Comparison of ENCODE assay signal across 28 cellular contexts in genomic region chr6:103036846-103037245, GRCh38.
"Had no signal": no experiment of that assay in that cellular context is flagged by ENCODE, and none has a peak within 500 bp of the region (broad histone marks: within the 10 kb centered on the region; RNA-seq: fewer than 3 reads in every experiment).

No MANE protein-coding gene starts in this region.

- H3K36me3 ChIP-seq: adrenal gland, esophagus squamous epithelium, WERI-Rb-1 had no signal

- H3K36me3 Mint-ChIP-seq: activated naive CD4-positive, alpha-beta T cell treated with anti-CD3 and anti-CD28 coated beads, Interleukin-2, amount 50 U/mL, for 24 hours; activated naive CD8-positive, alpha-beta T cell treated with anti-CD3 and anti-CD28 coated beads for 36 hours had no signal

- H3K27ac ChIP-seq: adrenal gland, body of pancreas, epithelial cell of prostate, esophagus squamous epithelium, WERI-Rb-1 had no signal

- DNase-seq: activated B cell treated with CpG ODN at 0.5 μM for 24 hours; activated CD4-positive, alpha-beta T cell treated with anti-CD3 and anti-CD28 coated beads for 48 hours; activated CD4-positive, alpha-beta T cell treated with anti-CD3 and anti-CD28 coated beads, Interleukin-2, amount 50 U/mL, for 1 hour; activated CD4-positive, alpha-beta T cell treated with anti-CD3 and anti-CD28 coated beads, Interleukin-2, amount 50 U/mL, for 48 hours; activated CD8-positive, alpha-beta memory T cell treated with anti-CD3 and anti-CD28 coated beads for 24 hours; activated CD8-positive, alpha-beta T cell treated with anti-CD3 and anti-CD28 coated beads for 36 hours; activated effector memory CD4-positive, alpha-beta T cell treated with anti-CD3 and anti-CD28 coated beads, Interleukin-2, amount 50 U/mL, for 16 hours; activated naive CD4-positive, alpha-beta T cell treated with anti-CD3 and anti-CD28 coated beads for 36 hours; activated naive CD8-positive, alpha-beta T cell treated with anti-CD3 and anti-CD28 coated beads for 36 hours; activated naive CD8-positive, alpha-beta T cell treated with anti-CD3 and anti-CD28 coated beads, Interleukin-2, amount 50 U/mL, for 24 hours; activated T-cell treated with anti-CD3 and anti-CD28 coated beads, Interleukin-2, amount 50 U/mL, for 4 hours; adrenal gland; amygdala; aorta; body of pancreas; caudate nucleus; effector CD8-positive, alpha-beta T cell; esophagus squamous epithelium; head of caudate nucleus; T-helper 1 cell; T-helper 17 cell; T1000; WERI-Rb-1 had no signal

- H3K27me3 Mint-ChIP-seq: activated B cell treated with CpG ODN at 0.5 μM for 24 hours; activated CD8-positive, alpha-beta T cell treated with anti-CD3 and anti-CD28 coated beads for 36 hours; activated naive CD4-positive, alpha-beta T cell treated with anti-CD3 and anti-CD28 coated beads, Interleukin-2, amount 50 U/mL, for 24 hours; activated naive CD8-positive, alpha-beta T cell treated with anti-CD3 and anti-CD28 coated beads for 36 hours; activated naive CD8-positive, alpha-beta T cell treated with anti-CD3 and anti-CD28 coated beads, Interleukin-2, amount 50 U/mL, for 24 hours; activated T-helper 17 cell treated with anti-CD3 and anti-CD28 coated beads, Interleukin-2, amount 50 U/mL, for 72 hours; T-helper 17 cell had no signal

- ATAC-seq: activated CD4-positive, CD25-positive, alpha-beta regulatory T cell treated with anti-CD3 and anti-CD28 coated beads, Interleukin-2, amount 50 U/mL, for 24 hours; activated CD8-positive, alpha-beta T cell treated with anti-CD3 and anti-CD28 coated beads for 36 hours; activated naive CD8-positive, alpha-beta T cell treated with anti-CD3 and anti-CD28 coated beads, Interleukin-2, amount 50 U/mL, for 24 hours; activated T-cell treated with anti-CD3 and anti-CD28 coated beads, Interleukin-2, amount 50 U/mL, for 4 hours; activated T-helper 17 cell treated with anti-CD3 and anti-CD28 coated beads, Interleukin-2, amount 50 U/mL, for 72 hours; body of pancreas; T-helper 17 cell had no signal

- H3K4me3 ChIP-seq: adrenal gland, body of pancreas, esophagus squamous epithelium had no signal

- H3K9me3 ChIP-seq: adrenal gland, body of pancreas, esophagus squamous epithelium had no signal

- H3K27ac Mint-ChIP-seq: activated B cell treated with CpG ODN at 0.5 μM for 24 hours; activated CD8-positive, alpha-beta T cell treated with anti-CD3 and anti-CD28 coated beads for 36 hours; activated naive CD4-positive, alpha-beta T cell treated with anti-CD3 and anti-CD28 coated beads for 36 hours; activated naive CD4-positive, alpha-beta T cell treated with anti-CD3 and anti-CD28 coated beads, Interleukin-2, amount 50 U/mL, for 24 hours; activated naive CD8-positive, alpha-beta T cell treated with anti-CD3 and anti-CD28 coated beads for 36 hours; activated naive CD8-positive, alpha-beta T cell treated with anti-CD3 and anti-CD28 coated beads, Interleukin-2, amount 50 U/mL, for 24 hours; activated T-helper 17 cell treated with anti-CD3 and anti-CD28 coated beads, Interleukin-2, amount 50 U/mL, for 72 hours; T-helper 17 cell; T-helper 2 cell treated with Interferon-gamma antibody and Interleukin-4, amounts not matched to agents 5 μg/mL and 100 μg/mL, for 36 hours had no signal

- H3K9me3 Mint-ChIP-seq: T-helper 2 cell treated with Interferon-gamma antibody and Interleukin-4, amounts not matched to agents 5 μg/mL and 100 μg/mL, for 36 hours had no signal

- H3K4me1 ChIP-seq: adrenal gland, body of pancreas, esophagus squamous epithelium had no signal

- H3K4me1 Mint-ChIP-seq: activated B cell treated with CpG ODN at 0.5 μM for 24 hours; activated naive CD4-positive, alpha-beta T cell treated with anti-CD3 and anti-CD28 coated beads, Interleukin-2, amount 50 U/mL, for 24 hours; activated naive CD8-positive, alpha-beta T cell treated with anti-CD3 and anti-CD28 coated beads for 36 hours; activated naive CD8-positive, alpha-beta T cell treated with anti-CD3 and anti-CD28 coated beads, Interleukin-2, amount 50 U/mL, for 24 hours; activated T-helper 17 cell treated with anti-CD3 and anti-CD28 coated beads, Interleukin-2, amount 50 U/mL, for 72 hours; T-helper 17 cell had no signal

- H3K27me3 ChIP-seq: adrenal gland, body of pancreas, esophagus squamous epithelium had no signal

- H3K4me3 Mint-ChIP-seq: activated B cell treated with CpG ODN at 0.5 μM for 24 hours; activated CD8-positive, alpha-beta T cell treated with anti-CD3 and anti-CD28 coated beads for 36 hours; activated naive CD4-positive, alpha-beta T cell treated with anti-CD3 and anti-CD28 coated beads for 36 hours; activated naive CD4-positive, alpha-beta T cell treated with anti-CD3 and anti-CD28 coated beads, Interleukin-2, amount 50 U/mL, for 24 hours; activated naive CD8-positive, alpha-beta T cell treated with anti-CD3 and anti-CD28 coated beads for 36 hours; activated naive CD8-positive, alpha-beta T cell treated with anti-CD3 and anti-CD28 coated beads, Interleukin-2, amount 50 U/mL, for 24 hours; activated T-cell treated with anti-CD3 and anti-CD28 coated beads, Interleukin-2, amount 50 U/mL, for 4 hours; activated T-helper 17 cell treated with anti-CD3 and anti-CD28 coated beads, Interleukin-2, amount 50 U/mL, for 72 hours; T-helper 17 cell; T-helper 2 cell treated with Interferon-gamma antibody and Interleukin-4, amounts not matched to agents 5 μg/mL and 100 μg/mL, for 36 hours had no signal
